In the genomic region with DNA sequence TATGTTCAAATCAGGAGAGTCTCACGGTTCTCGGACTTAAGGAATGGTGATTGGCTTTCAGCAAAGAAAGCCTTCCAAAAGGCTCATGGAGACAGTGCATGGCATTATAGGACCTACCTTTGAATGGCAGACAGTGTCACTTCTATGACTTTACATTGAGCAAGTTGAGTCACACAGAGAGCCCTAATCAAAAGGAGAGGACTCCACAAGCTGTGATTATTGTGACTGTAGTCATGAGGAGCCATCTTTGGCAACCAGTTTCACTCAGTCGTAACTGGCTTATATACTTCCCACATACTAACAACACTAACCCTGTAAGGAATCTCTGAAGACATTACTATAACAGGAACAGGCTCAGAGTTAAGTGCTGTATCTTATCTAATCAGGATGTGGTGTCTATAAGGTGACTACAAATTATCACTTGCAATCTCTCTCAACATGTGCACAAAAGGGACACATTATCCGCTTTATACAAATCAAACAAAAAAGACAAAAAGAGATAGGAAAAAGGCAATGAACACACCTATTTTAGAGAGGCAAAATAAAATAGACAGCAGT, we compare ENCODE assay signal across 34 cellular contexts. TPM values are rescaled to one million over a fixed set of nuclear protein-coding genes. Genes with fewer than 3 reads are reported as not detected.
"Had no signal": no experiment of that assay in that cellular context is flagged by ENCODE, and none has a peak within 500 bp of the region (broad histone marks: within the 10 kb centered on the region; RNA-seq: fewer than 3 reads in every experiment).

No MANE protein-coding gene starts in this region.

- H3K4me3 Mint-ChIP-seq: activated CD4-positive, alpha-beta T cell treated with anti-CD3 and anti-CD28 coated beads, Interleukin-2, amount 10 ng/mL, durations not matched to agents 7 days and 5 days; activated naive CD8-positive, alpha-beta T cell; activated T-helper 1 cell treated with anti-CD3 and anti-CD28 coated beads, Interleukin-12 subunit alpha, Interleukin-12 subunit beta, Interleukin-2, Interleukin-4 antibody, amounts not matched to agents 30 ng/mL and 10 ng/mL and 1 ng/mL, durations not matched to agents 14 hours and 24 hours and 36 hours; naive thymus-derived CD8-positive, alpha-beta T cell; neural crest cell; stimulated activated memory B cell treated with anti-CD40 and anti-IgM and Interleukin-4, amounts not matched to agents 10 μg/mL and 1 μg/mL and 100 μg/mL, for 72 hours; stimulated activated naive CD8-positive, alpha-beta T cell treated with anti-CD3 and anti-CD28 coated beads, Interleukin-15, amount 100 ng/mL, for 72 hours; T-helper 1 cell treated with Interleukin-12 subunit alpha and Interleukin-12 subunit beta and Interleukin-4 antibody, amounts not matched to agents 30 μg/mL and 1 μg/mL, for 36 hours had no signal

- H3K4me1 ChIP-seq: esophagus squamous epithelium, heart right ventricle, pancreas, prostate gland, sigmoid colon, upper lobe of left lung, vagina had no signal

- FAIRE-seq: bronchial epithelial cell, colon, pancreas, small intestine had no signal

- H3K36me3 ChIP-seq: esophagus squamous epithelium, heart right ventricle, pancreas, prostate gland, sigmoid colon, upper lobe of left lung, vagina had no signal

- H3K4me1 Mint-ChIP-seq: neural crest cell; stimulated activated memory B cell treated with anti-CD40 and anti-IgM and Interleukin-4, amounts not matched to agents 10 μg/mL and 1 μg/mL and 100 μg/mL, for 72 hours had no signal

- H3K27ac Mint-ChIP-seq: activated CD4-positive, alpha-beta T cell treated with anti-CD3 and anti-CD28 coated beads, Interleukin-2, amount 10 ng/mL, durations not matched to agents 7 days and 5 days; activated naive CD8-positive, alpha-beta T cell; activated T-helper 1 cell treated with anti-CD3 and anti-CD28 coated beads, Interleukin-12 subunit alpha, Interleukin-12 subunit beta, Interleukin-2, Interleukin-4 antibody, amounts not matched to agents 30 ng/mL and 10 ng/mL and 1 ng/mL, durations not matched to agents 14 hours and 24 hours and 36 hours; stimulated activated memory B cell treated with anti-CD40 and anti-IgM and Interleukin-4, amounts not matched to agents 10 μg/mL and 1 μg/mL and 100 μg/mL, for 72 hours; stimulated activated naive CD8-positive, alpha-beta T cell treated with anti-CD3 and anti-CD28 coated beads, Interleukin-15, amount 100 ng/mL, for 72 hours; T-helper 1 cell treated with Interleukin-12 subunit alpha and Interleukin-12 subunit beta and Interleukin-4 antibody, amounts not matched to agents 30 μg/mL and 1 μg/mL, for 36 hours had no signal

- H3K27me3 ChIP-seq: esophagus squamous epithelium, pancreas, sigmoid colon, upper lobe of left lung, vagina had no signal

- H3K36me3 Mint-ChIP-seq: stimulated activated memory B cell treated with anti-CD40 and anti-IgM and Interleukin-4, amounts not matched to agents 10 μg/mL and 1 μg/mL and 100 μg/mL, for 72 hours had no signal

- H3K9me3 Mint-ChIP-seq: neural crest cell had no signal

- H3K9me3 ChIP-seq: pancreas, prostate gland, sigmoid colon, upper lobe of left lung, vagina had no signal

- H3K4me3 ChIP-seq: esophagus squamous epithelium, heart right ventricle, pancreas, prostate gland, sigmoid colon, upper lobe of left lung, vagina had no signal

- DNase-seq: activated CD4-positive, alpha-beta T cell treated with anti-CD3 and anti-CD28 coated beads, Interleukin-2, amount 10 ng/mL, durations not matched to agents 7 days and 5 days; activated CD4-positive, CD25-positive, alpha-beta regulatory T cell treated with anti-CD3 and anti-CD28 coated beads, Interleukin-2, amount 50 U/mL, for 72 hours; activated gamma-delta T cell; activated T-cell treated with anti-CD3 and anti-CD28 coated beads for 4 hours; anterior cingulate cortex; dermis blood vessel endothelial cell; effector CD4-positive, alpha-beta T cell; esophagus squamous epithelium; foreskin melanocyte; heart right ventricle; midbrain; naive thymus-derived CD8-positive, alpha-beta T cell; nucleus accumbens; pancreas; sigmoid colon; small intestine; stimulated activated CD4-positive, alpha-beta T cell treated with anti-CD3 and anti-CD28 coated beads, Interleukin-4, amount 100 ng/mL, for 24 hours; stimulated activated naive CD8-positive, alpha-beta T cell treated with anti-CD3 and anti-CD28 coated beads, Interleukin-15, amount 100 ng/mL, for 72 hours; substantia nigra; T1000; upper lobe of left lung had no signal

- H3K27ac ChIP-seq: esophagus squamous epithelium, heart right ventricle, pancreas, prostate gland, sigmoid colon, upper lobe of left lung, vagina had no signal

- ATAC-seq: heart right ventricle; naive thymus-derived CD8-positive, alpha-beta T cell; pancreas; stimulated activated memory B cell treated with anti-CD40 and anti-IgM and Interleukin-4, amounts not matched to agents 10 μg/mL and 1 μg/mL and 100 μg/mL, for 72 hours; stimulated activated naive CD8-positive, alpha-beta T cell treated with anti-CD3 and anti-CD28 coated beads, Interleukin-15, amount 100 ng/mL, for 72 hours had no signal

RNA-seq across cellular contexts. Expression of gene LGALS14, which starts 6.1 kb away (rescaled TPM):
- total RNA-seq: activated CD4-positive, alpha-beta T cell treated with anti-CD3 and anti-CD28 coated beads, Interleukin-2, amount 10 ng/mL, durations not matched to agents 7 days and 5 days; activated T-helper 1 cell treated with anti-CD3 and anti-CD28 coated beads, Interleukin-12 subunit alpha, Interleukin-12 subunit beta, Interleukin-2, Interleukin-4 antibody, amounts not matched to agents 30 ng/mL and 10 ng/mL and 1 ng/mL, durations not matched to agents 14 hours and 24 hours and 36 hours; bronchial epithelial cell; dermis blood vessel endothelial cell; esophagus squamous epithelium; glomerular endothelial cell; heart right ventricle; kidney epithelial cell; lower leg skin; naive thymus-derived CD8-positive, alpha-beta T cell; neural crest cell; pancreas; prostate gland; sigmoid colon; upper lobe of left lung; vagina had no signal
- polyA plus RNA-seq: adipose tissue; heart right ventricle; naive thymus-derived CD8-positive, alpha-beta T cell; pancreas; sigmoid colon; small intestine had no signal

RNA-seq across cellular contexts. Expression of gene CLC, which starts 27.4 kb away (rescaled TPM):
- total RNA-seq: activated CD4-positive, alpha-beta T cell treated with anti-CD3 and anti-CD28 coated beads, Interleukin-2, amount 10 ng/mL, durations not matched to agents 7 days and 5 days; bronchial epithelial cell; dermis blood vessel endothelial cell; esophagus squamous epithelium; glomerular endothelial cell; kidney epithelial cell; lower leg skin; naive thymus-derived CD8-positive, alpha-beta T cell; neural crest cell; prostate gland; sigmoid colon; upper lobe of left lung; vagina had no signal
- polyA plus RNA-seq: heart right ventricle; naive thymus-derived CD8-positive, alpha-beta T cell; pancreas had no signal

RNA-seq across cellular contexts. Expression of gene LGALS16, which starts 54.7 kb away (rescaled TPM):
- total RNA-seq: activated CD4-positive, alpha-beta T cell treated with anti-CD3 and anti-CD28 coated beads, Interleukin-2, amount 10 ng/mL, durations not matched to agents 7 days and 5 days; activated T-helper 1 cell treated with anti-CD3 and anti-CD28 coated beads, Interleukin-12 subunit alpha, Interleukin-12 subunit beta, Interleukin-2, Interleukin-4 antibody, amounts not matched to agents 30 ng/mL and 10 ng/mL and 1 ng/mL, durations not matched to agents 14 hours and 24 hours and 36 hours; bronchial epithelial cell; dermis blood vessel endothelial cell; esophagus squamous epithelium; glomerular endothelial cell; heart right ventricle; kidney epithelial cell; lower leg skin; naive thymus-derived CD8-positive, alpha-beta T cell; neural crest cell; pancreas; prostate gland; sigmoid colon; upper lobe of left lung; vagina had no signal
- polyA plus RNA-seq: adipose tissue; heart right ventricle; naive thymus-derived CD8-positive, alpha-beta T cell; pancreas; sigmoid colon; small intestine had no signal
